1 cellular context compared by ENCODE assay signal in genomic region chr12:54368709-54369596, GRCh38.
TF ChIP-seq lines count a peak whose summit lies in the region.

No MANE protein-coding gene starts in this region.

TF ChIP-seq in K562, 482 proteins besides CTCF, POLR2A, EP300 and RAD21 (continued from another document and continues in another):
- TF ChIP-seq ZBTB40 (IDR thresholded peaks at IDR 0.05) (peak; percentile 58; the same call in 1 of the 2 replicates), ZBTB40 (CRISPR knock-in tag; IDR thresholded peaks at IDR 0.05) (no peak), E2F8 (IDR thresholded peaks at IDR 0.05; ENCODE audit: low read depth, partially characterized antibody) (peak; percentile 35), BRD9 (IDR thresholded peaks at IDR 0.05; ENCODE audit: low read depth, partially characterized antibody) (peak; percentile 83), HNRNPH1 (optimal IDR thresholded peaks at IDR 0.05; ENCODE audit: low read depth, low read length) (no peak), ZNF766 (CRISPR knock-in tag; conservative IDR thresholded peaks at IDR 0.05) (no peak), RNF2 (IDR thresholded peaks at IDR 0.05) (peak; percentile 25; the same call in 1 of the 2 replicates), NCOA6 (IDR thresholded peaks at IDR 0.05) (no peak), ZNF639 (CRISPR knock-in tag; conservative IDR thresholded peaks at IDR 0.05 in 1 of 2, IDR thresholded peaks at IDR 0.05 in 1 of 2) (peak in 1 of 2 experiments; percentile 19; a peak in 1 of 4 replicates), TCF7L2 (IDR thresholded peaks at IDR 0.05; ENCODE audit: low read depth, low read length) (no peak; the same call in 1 of the 2 replicates), TEAD4 (IDR thresholded peaks at IDR 0.05; ENCODE audit: low read length) (peak; percentile 65), TEAD4 (CRISPR knock-in tag; IDR thresholded peaks at IDR 0.05; ENCODE audit: borderline replicate concordance) (no peak), ZNF232 (CRISPR knock-in tag; IDR thresholded peaks at IDR 0.05) (no peak), E2F6 (IDR thresholded peaks at IDR 0.05; ENCODE audit: borderline replicate concordance in 1 of 2, extremely low read depth in 1 of 2, insufficient read depth in 1 of 2, insufficient read length in 1 of 2, low read depth in 1 of 2, low read length in 1 of 2, poor library complexity in 1 of 2, severe bottlenecking in 1 of 2) (peak; percentile 14 to 76), ZNF431 (CRISPR knock-in tag; IDR thresholded peaks at IDR 0.05) (no peak), NRF1 (conservative IDR thresholded peaks at IDR 0.05 in 1 of 2, IDR thresholded peaks at IDR 0.05 in 1 of 2) (0 out of 4 replicates have a peak, but pooled peaks of 1 of the 2 experiments have one; percentile 13), KLF16 (IDR thresholded peaks at IDR 0.05) (peak; percentile 59; the same call in 1 of the 2 replicates), ZFX (CRISPR knock-in tag; IDR thresholded peaks at IDR 0.05) (peak; percentile 52; the same call in 1 of the 2 replicates), XRCC3 (IDR thresholded peaks at IDR 0.05) (no peak), XRCC4 (IDR thresholded peaks at IDR 0.05; ENCODE audit: extremely low read depth, insufficient read depth, insufficient read length) (no peak), ZNF174 (CRISPR knock-in tag; IDR thresholded peaks at IDR 0.05) (no peak), ATF3 (IDR thresholded peaks at IDR 0.05) (no peak), ATF3 (CRISPR knock-in tag; conservative IDR thresholded peaks at IDR 0.05) (0 out of 2 replicates have a peak, but pooled peaks have one; percentile 24), ZBTB49 (CRISPR knock-in tag; IDR thresholded peaks at IDR 0.05; ENCODE audit: borderline replicate concordance) (no peak), SMARCE1 (IDR thresholded peaks at IDR 0.05) (0 out of 2 replicates have a peak, but pooled peaks have one; percentile 26), UBTF (IDR thresholded peaks at IDR 0.05; ENCODE audit: borderline replicate concordance in 1 of 2, low read depth in 2 of 2, low read length in 2 of 2) (0 out of 4 replicates have a peak, but pooled peaks of 1 of the 2 experiments have one; percentile 8), NCOA4 (IDR thresholded peaks at IDR 0.05; ENCODE audit: partially characterized antibody) (no peak), PKNOX1 (IDR thresholded peaks at IDR 0.05) (peak; percentile 42), SMARCB1 (IDR thresholded peaks at IDR 0.05; ENCODE audit: insufficient read length, low read depth) (no peak), LCOR (CRISPR knock-in tag; IDR thresholded peaks at IDR 0.05) (peak; percentile 64; the same call in 1 of the 2 replicates)
